ENCODE assay signal across 1 cellular context in genomic region chr10:78247821-78248220, GRCh38.
TF ChIP-seq lines count a peak whose summit lies in the region.

No MANE protein-coding gene starts in this region.

TF ChIP-seq in SK-N-SH treated with all-trans-retinoic acid at 6 μM for 48 hours, 23 proteins besides CTCF, POLR2A, EP300 and RAD21 (continued from another document):
- TF ChIP-seq, protein P1, sequence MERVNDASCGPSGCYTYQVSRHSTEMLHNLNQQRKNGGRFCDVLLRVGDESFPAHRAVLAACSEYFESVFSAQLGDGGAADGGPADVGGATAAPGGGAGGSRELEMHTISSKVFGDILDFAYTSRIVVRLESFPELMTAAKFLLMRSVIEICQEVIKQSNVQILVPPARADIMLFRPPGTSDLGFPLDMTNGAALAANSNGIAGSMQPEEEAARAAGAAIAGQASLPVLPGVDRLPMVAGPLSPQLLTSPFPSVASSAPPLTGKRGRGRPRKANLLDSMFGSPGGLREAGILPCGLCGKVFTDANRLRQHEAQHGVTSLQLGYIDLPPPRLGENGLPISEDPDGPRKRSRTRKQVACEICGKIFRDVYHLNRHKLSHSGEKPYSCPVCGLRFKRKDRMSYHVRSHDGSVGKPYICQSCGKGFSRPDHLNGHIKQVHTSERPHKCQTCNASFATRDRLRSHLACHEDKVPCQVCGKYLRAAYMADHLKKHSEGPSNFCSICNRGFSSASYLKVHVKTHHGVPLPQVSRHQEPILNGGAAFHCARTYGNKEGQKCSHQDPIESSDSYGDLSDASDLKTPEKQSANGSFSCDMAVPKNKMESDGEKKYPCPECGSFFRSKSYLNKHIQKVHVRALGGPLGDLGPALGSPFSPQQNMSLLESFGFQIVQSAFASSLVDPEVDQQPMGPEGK (CRISPR knock-in tag; IDR thresholded peaks at IDR 0.05; ENCODE audit: borderline replicate concordance), result no peak
- TF ChIP-seq TCF4 (CRISPR knock-in tag; IDR thresholded peaks at IDR 0.05; ENCODE audit: borderline replicate concordance) (no peak), ZFP3 (CRISPR knock-in tag; IDR thresholded peaks at IDR 0.05) (no peak), RARB (CRISPR knock-in tag; IDR thresholded peaks at IDR 0.05) (no peak)
- TF ChIP-seq, protein P2, sequence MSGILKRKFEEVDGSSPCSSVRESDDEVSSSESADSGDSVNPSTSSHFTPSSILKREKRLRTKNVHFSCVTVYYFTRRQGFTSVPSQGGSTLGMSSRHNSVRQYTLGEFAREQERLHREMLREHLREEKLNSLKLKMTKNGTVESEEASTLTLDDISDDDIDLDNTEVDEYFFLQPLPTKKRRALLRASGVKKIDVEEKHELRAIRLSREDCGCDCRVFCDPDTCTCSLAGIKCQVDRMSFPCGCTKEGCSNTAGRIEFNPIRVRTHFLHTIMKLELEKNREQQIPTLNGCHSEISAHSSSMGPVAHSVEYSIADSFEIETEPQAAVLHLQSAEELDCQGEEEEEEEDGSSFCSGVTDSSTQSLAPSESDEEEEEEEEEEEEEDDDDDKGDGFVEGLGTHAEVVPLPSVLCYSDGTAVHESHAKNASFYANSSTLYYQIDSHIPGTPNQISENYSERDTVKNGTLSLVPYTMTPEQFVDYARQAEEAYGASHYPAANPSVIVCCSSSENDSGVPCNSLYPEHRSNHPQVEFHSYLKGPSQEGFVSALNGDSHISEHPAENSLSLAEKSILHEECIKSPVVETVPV (CRISPR knock-in tag; IDR thresholded peaks at IDR 0.05), result no peak
